Comparison of ENCODE assay signal across 8 cellular contexts in the genomic region with DNA sequence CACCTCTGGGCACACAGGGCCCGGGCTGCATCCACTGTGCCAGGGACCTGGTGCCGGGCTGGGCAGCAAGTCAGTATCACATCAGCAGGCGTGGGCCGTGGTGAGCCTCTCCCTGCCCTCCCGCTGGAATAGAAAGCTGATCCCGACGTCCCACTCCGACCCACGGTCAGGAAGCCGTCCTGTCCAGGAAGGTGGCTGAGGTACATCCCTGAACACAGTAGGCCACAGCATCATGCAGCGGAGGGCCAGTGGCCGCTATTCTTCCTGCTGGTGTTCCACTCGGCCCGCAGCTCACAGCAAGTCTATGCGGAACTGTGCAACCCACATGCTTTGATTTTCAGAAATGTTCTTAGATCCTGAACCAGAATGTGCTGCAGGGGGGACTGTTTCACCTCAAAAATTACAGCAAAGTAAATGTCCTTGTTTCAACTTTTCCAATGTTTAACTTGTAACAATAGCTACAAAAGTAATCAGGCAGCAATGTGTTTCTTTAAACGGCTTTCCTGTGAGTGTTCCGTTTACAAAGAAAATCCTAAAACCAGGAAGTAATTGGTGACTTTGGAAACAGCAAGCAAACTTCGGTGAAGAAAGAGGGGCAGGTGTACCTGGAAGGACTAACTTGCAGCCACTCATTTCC. TPM values are rescaled to one million over a fixed set of nuclear protein-coding genes. Genes with fewer than 3 reads are reported as not detected.
DNase-seq lines count a peak whose midpoint lies in the region; TF ChIP-seq lines count a peak whose summit lies in the region.

No MANE protein-coding gene starts in this region.

- H3K36me3 Mint-ChIP-seq in glutamatergic neuron (ENCODE audit: unreplicated experiment): no peaks in the 10 kb centered on the region

- H3K9me3 Mint-ChIP-seq in glutamatergic neuron (ENCODE audit: unreplicated experiment): peaks cover 12% of the 10 kb centered on the region

- peak overlapping the region; percentile 71 for H3K4me3 Mint-ChIP-seq in glutamatergic neuron (ENCODE audit: unreplicated experiment)

- H3K27ac Mint-ChIP-seq in glutamatergic neuron (ENCODE audit: unreplicated experiment): peak overlapping the region; percentile 56

- DNase-seq in GM12864 (ENCODE audit: low read depth) (no peak), UCSD-AML1 (lab: John Stamatoyannopoulos, UW; ENCODE audit: unreplicated experiment) (peak; percentile 10), glutamatergic neuron (no peak), renal cortical epithelial cell (ENCODE audit: low read depth) (peak; percentile 58), NCI-H345 (lab: John Stamatoyannopoulos, UW) (no peak), NCI-H1436 (lab: John Stamatoyannopoulos, UW) (no peak), T1000 (lab: John Stamatoyannopoulos, UW) (no peak)
- DNase-seq in stimulated activated CD4-positive, alpha-beta T cell treated with anti-CD3 and anti-CD28 coated beads, Interleukin-4, amount 100 ng/mL, for 4 hours: no peak

- peaks cover 9% of the 10 kb centered on the region for H3K27me3 Mint-ChIP-seq in glutamatergic neuron (ENCODE audit: unreplicated experiment)

- peaks cover 38% of the 10 kb centered on the region for H3K4me1 Mint-ChIP-seq in glutamatergic neuron (ENCODE audit: low read depth, unreplicated experiment)

- peak overlapping the region; percentile 45 for H3K4me3 ChIP-seq in GM12864 (ENCODE audit: low read depth, low read length)

- TF ChIP-seq CTCF in GM12864 (IDR thresholded peaks at IDR 0.05; ENCODE audit: low read depth, low read length, missing control alignments) (no peak), glutamatergic neuron (IDR thresholded peaks at IDR 0.05; ENCODE audit: partially characterized antibody, unreplicated experiment) (no peak)

RNA-seq across cellular contexts. Expression of gene GPR146, which starts 0.7 kb away (rescaled TPM):
- total RNA-seq in glutamatergic neuron (ENCODE audit: unreplicated experiment): 3.1 TPM
- total RNA-seq in renal cortical epithelial cell: 3.0 and 3.6 TPM in 2 replicates

RNA-seq across cellular contexts. Expression of gene GPER1, which starts 44.2 kb away (rescaled TPM):
- total RNA-seq in glutamatergic neuron (ENCODE audit: unreplicated experiment): 0.59 TPM
- 0.52 and 1.6 TPM in 2 replicates for total RNA-seq in renal cortical epithelial cell

Comparison
In these comparisons a context has a peak if more than half of its experiments do, and no peak if none do; other contexts are left out.
1. DNase-seq: peak in UCSD-AML1 (single experiment) and renal cortical epithelial cell (single experiment); none in GM12864 (single experiment), glutamatergic neuron (single experiment), stimulated activated CD4-positive, alpha-beta T cell treated with anti-CD3 and anti-CD28 coated beads, Interleukin-4, amount 100 ng/mL, for 4 hours (0 of 2), NCI-H345 (single experiment), NCI-H1436 (single experiment) and T1000 (single experiment).